In the genomic region with DNA sequence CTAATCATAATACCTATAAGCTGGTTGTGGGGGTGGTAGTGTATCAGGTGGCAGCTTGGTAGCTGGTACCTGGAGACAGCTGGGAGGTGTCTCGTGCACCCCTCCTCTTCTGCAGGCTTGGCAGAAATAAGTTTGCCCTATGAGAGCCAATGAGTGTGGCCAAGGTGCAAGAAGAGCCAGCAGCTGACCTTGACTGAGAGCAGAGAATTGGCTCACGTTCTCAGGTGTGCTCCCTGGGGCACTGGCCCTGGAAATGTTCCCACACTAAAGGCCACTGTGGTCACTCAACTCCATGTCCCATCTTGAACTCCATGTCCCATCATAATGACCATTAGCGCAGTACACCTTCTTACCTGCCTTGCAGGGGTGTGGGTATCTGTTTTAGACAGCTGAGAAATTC, we compare ENCODE assay signal across 7 cellular contexts.
"Had no signal": no experiment of that assay in that cellular context is flagged by ENCODE, and none has a peak within 500 bp of the region (broad histone marks: within the 10 kb centered on the region; RNA-seq: fewer than 3 reads in every experiment).

No MANE protein-coding gene starts in this region.

- ATAC-seq: HepG2, K562 had no signal

- H3K4me3 ChIP-seq: K562 had no signal

- FAIRE-seq: HepG2, HTR-8/SVneo, K562 had no signal

- H3K4me3 Mint-ChIP-seq: IgD-negative memory B cell had no signal

- H3K9me3 Mint-ChIP-seq: IgD-negative memory B cell had no signal

- DNase-seq: IMR-90, KBM-7 had no signal

- H3K27ac ChIP-seq: HL-60 had no signal

- H3K27ac Mint-ChIP-seq: IgD-negative memory B cell had no signal

- H3K27me3 Mint-ChIP-seq: IgD-negative memory B cell had no signal
